Comparison of ENCODE assay signal across 20 cellular contexts in genomic region chr2:190603374-190603773, GRCh38. TPM values are rescaled to one million over a fixed set of nuclear protein-coding genes. Genes with fewer than 3 reads are reported as not detected.
DNase-seq lines count a peak whose midpoint lies in the region; ATAC-seq, FAIRE-seq and TF ChIP-seq lines count a peak whose summit lies in the region.
"Had no signal": no experiment of that assay in that cellular context is flagged by ENCODE, and none has a peak within 500 bp of the region (broad histone marks: within the 10 kb centered on the region; RNA-seq: fewer than 3 reads in every experiment).

No MANE protein-coding gene starts in this region.

- H3K27me3 Mint-ChIP-seq in activated T-cell treated with anti-CD3 and anti-CD28 coated beads, Interleukin-2, amount 50 U/mL, for 4 hours (ENCODE audit: low read depth), result no peaks in the 10 kb centered on the region
- H3K27me3 Mint-ChIP-seq in activated CD8-positive, alpha-beta T cell treated with anti-CD3 and anti-CD28 coated beads for 36 hours, result no peaks in the 10 kb centered on the region

- no peaks in the 10 kb centered on the region for H3K36me3 Mint-ChIP-seq in activated T-cell treated with anti-CD3 and anti-CD28 coated beads, Interleukin-2, amount 50 U/mL, for 4 hours (ENCODE audit: insufficient read depth)
- no peaks in the 10 kb centered on the region for H3K36me3 Mint-ChIP-seq in activated CD8-positive, alpha-beta T cell treated with anti-CD3 and anti-CD28 coated beads for 36 hours (ENCODE audit: low read depth)
- H3K36me3 Mint-ChIP-seq: CD14-positive monocyte had no signal

- TF ChIP-seq POLR2A in A549 (IDR thresholded peaks at IDR 0.05; ENCODE audit: low read length), result no peak

- no peaks in the 10 kb centered on the region for H3K9me3 ChIP-seq in A549
- H3K9me3 ChIP-seq: MG63 had no signal

- TF ChIP-seq RAD21 in A549 (conservative IDR thresholded peaks at IDR 0.05 in 1 of 2, IDR thresholded peaks at IDR 0.05 in 1 of 2), result no peak

- no peak overlapping the region for H3K4me3 Mint-ChIP-seq in activated T-cell treated with anti-CD3 and anti-CD28 coated beads, Interleukin-2, amount 50 U/mL, for 4 hours
- no peak overlapping the region for H3K4me3 Mint-ChIP-seq in activated CD8-positive, alpha-beta T cell treated with anti-CD3 and anti-CD28 coated beads for 36 hours
- H3K4me3 Mint-ChIP-seq: CD14-positive monocyte had no signal

- POLR2A ChIA-PET in A549 (lab: Yijun Ruan, JAX), result no interaction called here
- POLR2A ChIA-PET in activated CD8-positive, alpha-beta T cell treated with anti-CD3 and anti-CD28 coated beads for 36 hours (lab: Charles Lee), result no interaction called here

- ATAC-seq in A549 (no peak), HG03354 (IDR thresholded peaks at IDR 0.05; ENCODE audit: poor library complexity, severe bottlenecking, unreplicated experiment) (no peak)
- no peak for ATAC-seq in activated T-cell treated with anti-CD3 and anti-CD28 coated beads, Interleukin-2, amount 50 U/mL, for 4 hours
- no peak for ATAC-seq in activated CD8-positive, alpha-beta T cell treated with anti-CD3 and anti-CD28 coated beads for 36 hours
- ATAC-seq: HCT116, Right ventricle myocardium inferior had no signal

- no peak for TF ChIP-seq CTCF in A549 (IDR thresholded peaks at IDR 0.05)
- no peak for TF ChIP-seq CTCF in activated CD8-positive, alpha-beta T cell treated with anti-CD3 and anti-CD28 coated beads for 36 hours (IDR thresholded peaks at IDR 0.05)

- peaks cover 44% of the 10 kb centered on the region for H3K4me1 ChIP-seq in A549

- 74% methylated on average over 5 of the region's 5 CpGs for WGBS in A549 (ENCODE audit: missing lambda C conversion rate)

- H3K4me3 ChIP-seq in A549, result no peak overlapping the region
- H3K4me3 ChIP-seq: MG63 had no signal

- TF ChIP-seq EP300 in A549 (IDR thresholded peaks at IDR 0.05), result no peak

- DNase-seq in A549 (ENCODE audit: low read depth in 1 of 2, low spot score in 1 of 2) (no peak), head of caudate nucleus (peak in 41 of 42 donors; percentile 21 to 86 (median 65)), occipital lobe (lab: John Stamatoyannopoulos, UW) (peak; percentile 17)
- DNase-seq in stimulated activated CD4-positive, alpha-beta T cell treated with anti-CD3 and anti-CD28 coated beads, Interleukin-4, amount 100 ng/mL, for 24 hours, result no peak
- DNase-seq in activated T-cell treated with anti-CD3 and anti-CD28 coated beads, Interleukin-2, amount 50 U/mL, for 4 hours, result no peak
- DNase-seq in activated CD8-positive, alpha-beta T cell treated with anti-CD3 and anti-CD28 coated beads for 36 hours, result no peak
- DNase-seq: COR-L47, KG1, MG63, NCI-H1092 treated with DMSO at 0.1 percent for 48 hours, NCI-H187 treated with DMSO at 0.1 percent for 48 hours, NCI-H446 treated with DMSO at 0.1 percent for 48 hours, NCI-H82 had no signal

- H3K4me2 ChIP-seq in A549, result no peak overlapping the region

- H3K27ac ChIP-seq in A549, result peak overlapping the region in 1 of 2 experiments; percentile 3; a peak in 1 of 6 replicates
- peak overlapping the region; percentile 65 for H3K27ac ChIP-seq in angular gyrus (ENCODE audit: low read depth, low read length)
- H3K27ac ChIP-seq: HL-60 had no signal

- no peak overlapping the region for H3K27ac Mint-ChIP-seq in activated CD8-positive, alpha-beta T cell treated with anti-CD3 and anti-CD28 coated beads for 36 hours
- H3K27ac Mint-ChIP-seq: CD14-positive monocyte had no signal

- no peak for FAIRE-seq in A549 (lab: Jason Lieb, UNC)
- FAIRE-seq: A204.1 had no signal

- peaks cover 18% of the 10 kb centered on the region for H3K4me1 Mint-ChIP-seq in activated T-cell treated with anti-CD3 and anti-CD28 coated beads, Interleukin-2, amount 50 U/mL, for 4 hours (ENCODE audit: low read depth)
- H3K4me1 Mint-ChIP-seq in activated CD8-positive, alpha-beta T cell treated with anti-CD3 and anti-CD28 coated beads for 36 hours (ENCODE audit: low read depth), result peaks cover 16% of the 10 kb centered on the region

- intact Hi-C loops in head of caudate nucleus (cut with DNase I), result no loop called here
- intact Hi-C loops in activated CD8-positive, alpha-beta T cell treated with anti-CD3 and anti-CD28 coated beads for 36 hours (cut with micrococcal nuclease), result no loop called here

- CTCF ChIA-PET in A549 (lab: Yijun Ruan, JAX), result no interaction called here
- CTCF ChIA-PET in activated CD8-positive, alpha-beta T cell treated with anti-CD3 and anti-CD28 coated beads for 36 hours (lab: Charles Lee), result interaction anchor here (1.1 kb wide), 1 partner anchor 19 kb away, joined by 3 read pairs; no protein-coding TSS in a partner anchor

- no peaks in the 10 kb centered on the region for H3K9me3 Mint-ChIP-seq in activated T-cell treated with anti-CD3 and anti-CD28 coated beads, Interleukin-2, amount 50 U/mL, for 4 hours
- no peaks in the 10 kb centered on the region for H3K9me3 Mint-ChIP-seq in activated CD8-positive, alpha-beta T cell treated with anti-CD3 and anti-CD28 coated beads for 36 hours
- H3K9me3 Mint-ChIP-seq: CD14-positive monocyte had no signal

TF ChIP-seq in A549, 52 proteins besides CTCF, POLR2A, EP300 and RAD21:
- TF ChIP-seq CHD2 (IDR thresholded peaks at IDR 0.05; ENCODE audit: low read length, partially characterized antibody) (no peak), FOSB (CRISPR knock-in tag; IDR thresholded peaks at IDR 0.05) (no peak), ZFP36 (IDR thresholded peaks at IDR 0.05; ENCODE audit: borderline replicate concordance, partially characterized antibody) (no peak), POLR2AphosphoS2 (conservative IDR thresholded peaks at IDR 0.05; ENCODE audit: low read length) (no peak), CEBPB (IDR thresholded peaks at IDR 0.05) (peak; percentile 23 to 30; a peak in 1 of 4 replicates), EHMT2 (IDR thresholded peaks at IDR 0.05; ENCODE audit: low read depth) (no peak), JUN (IDR thresholded peaks at IDR 0.05) (no peak)

RNA-seq across cellular contexts. Expression of gene NAB1, which starts 45.5 kb away (rescaled TPM):
- polyA plus RNA-seq in A549 (2011; rRNA removed) (55.6 and 67.3 TPM in 2 replicates), A549 (2017; fragmentation: RNase III; extraction: RNeasy Plus Mini Kit Qiagen cat#74134 plus additional on column Dnase treatment) (31.8 to 37.8 TPM (median 37.6 TPM) in 3 replicates)
- 16.7 and 17.6 TPM in 2 replicates for polyA plus RNA-seq in A549 (2012; cell fraction: cytosol; rRNA removed)
- polyA plus RNA-seq in A549 (2012; cell fraction: nucleus; rRNA removed), result 15.7 and 20.3 TPM in 2 replicates
- 60.9 and 70.4 TPM in 2 replicates for polyA minus RNA-seq in A549 (2011; rRNA and poly(A)+ RNA removed)
- 54.0 TPM for total RNA-seq in occipital lobe
- 10 to 100 TPM; 27.0 to 36.4 (median 33.8) TPM for total RNA-seq in activated T-cell treated with anti-CD3 and anti-CD28 coated beads, Interleukin-2, amount 50 U/mL, for 4 hours
- 10 to 100 TPM; 23.0 to 24.8 TPM for total RNA-seq in activated CD8-positive, alpha-beta T cell treated with anti-CD3 and anti-CD28 coated beads for 36 hours

Comparison
In these comparisons a context has a peak if more than half of its experiments do, and no peak if none do; other contexts are left out.
1. DNase-seq: peak in head of caudate nucleus (41 of 42) and occipital lobe (single experiment); none in A549 (0 of 2), stimulated activated CD4-positive, alpha-beta T cell treated with anti-CD3 and anti-CD28 coated beads, Interleukin-4, amount 100 ng/mL, for 24 hours (single experiment), activated T-cell treated with anti-CD3 and anti-CD28 coated beads, Interleukin-2, amount 50 U/mL, for 4 hours (single experiment) and activated CD8-positive, alpha-beta T cell treated with anti-CD3 and anti-CD28 coated beads for 36 hours (single experiment).